In genomic region chr10:4121531-4122380, GRCh38 we compare ENCODE assay signal across 11 cellular contexts.
DNase-seq lines count a peak whose midpoint lies in the region; ATAC-seq and TF ChIP-seq lines count a peak whose summit lies in the region.
"Had no signal": no experiment of that assay in that cellular context is flagged by ENCODE, and none has a peak within 500 bp of the region (broad histone marks: within the 10 kb centered on the region; RNA-seq: fewer than 3 reads in every experiment).

No MANE protein-coding gene starts in this region.

- H3K9me3 ChIP-seq in IMR-90 (ENCODE audit: control insufficient read depth, insufficient read depth, low read length) (peaks cover 4% of the 10 kb centered on the region), mesenchymal stem cell (ENCODE audit: control insufficient read depth, low read length) (peaks cover 7% of the 10 kb centered on the region)

- in situ Hi-C loops in IMR-90 (cut with MboI; ENCODE audit: low sequenced_read_pairs): no loop called here

- H3K23ac ChIP-seq in IMR-90 (ENCODE audit: low read depth, low read length) (0 out of 2 replicates have a peak overlapping the region, but pooled peaks have one; percentile 8), mesenchymal stem cell (ENCODE audit: low read length in 2 of 2) (no peak overlapping the region)

- peak overlapping the region; percentile 34; the same call in 1 of the 2 replicates for H2BK20ac ChIP-seq in IMR-90 (ENCODE audit: low read depth, low read length)

- H3K4ac ChIP-seq in IMR-90 (ENCODE audit: low read depth, low read length): no peak overlapping the region
- H3K4ac ChIP-seq in mesenchymal stem cell (ENCODE audit: low read depth in 1 of 2, low read length in 2 of 2): peak overlapping the region in 1 of 2 experiments; percentile 24

- H3K79me1 ChIP-seq in IMR-90 (ENCODE audit: low read depth in 1 of 2, low read length in 2 of 2) (no peaks in the 10 kb centered on the region), mesenchymal stem cell (replicated peaks; ENCODE audit: low read length, poor library complexity, severe bottlenecking) (no peaks in the 10 kb centered on the region)

- no peaks in the 10 kb centered on the region for H4K20me1 ChIP-seq in IMR-90 (ENCODE audit: insufficient read depth, low read length)

- H2AFZ ChIP-seq in IMR-90 (replicated peaks; ENCODE audit: low read length, poor library complexity) (peak overlapping the region; percentile 82), mesenchymal stem cell (ENCODE audit: low read depth, low read length) (no peak overlapping the region)

- no peak for DNase-seq in IMR-90
- peak; percentile 36 for DNase-seq in mesenchymal stem cell
- DNase-seq in NCI-H446 treated with DMSO at 0.1 percent for 48 hours (lab: John Stamatoyannopoulos, UW): no peak
- DNase-seq in nucleus accumbens (lab: John Stamatoyannopoulos, UW): no peak
- no peak for DNase-seq in NCI-H146 (lab: John Stamatoyannopoulos, UW)
- no peak for DNase-seq in COLO668 (lab: John Stamatoyannopoulos, UW; ENCODE audit: unreplicated experiment)
- DNase-seq: activated CD4-positive, alpha-beta T cell treated with anti-CD3 and anti-CD28 coated beads for 4 hours; natural killer cell; NCI-H1436 had no signal

- POLR2A ChIA-PET in IMR-90 (lab: Charles Lee; ENCODE audit: unreplicated experiment): interaction anchor here (0.8 kb wide), 1 partner anchor 10 kb away, joined by 3 read pairs; no protein-coding TSS in a partner anchor

- H2AK9ac ChIP-seq in IMR-90 (replicated peaks; ENCODE audit: low read depth, low read length, poor library complexity): no peak overlapping the region

- H4K91ac ChIP-seq in IMR-90 (ENCODE audit: insufficient read depth, low read depth, low read length) (no peak overlapping the region), mesenchymal stem cell (ENCODE audit: low read length) (no peak overlapping the region)

- H3K4me1 ChIP-seq in IMR-90 (ENCODE audit: control insufficient read depth, insufficient read depth, low read length) (peaks cover 4% of the 10 kb centered on the region; the same call in 1 of the 2 replicates), mesenchymal stem cell (ENCODE audit: control insufficient read depth, insufficient read depth, low read depth, low read length) (no peaks in the 10 kb centered on the region)

- CTCF ChIA-PET in IMR-90 (lab: Yijun Ruan, JAX): no interaction called here

- dilution Hi-C loops in IMR-90 (cut with HindIII; ENCODE audit: low sequenced_read_pairs, unreplicated experiment): no loop called here

- WGBS in IMR-90 (ENCODE audit: extremely low coverage in 2 of 2, insufficient read length in 1 of 2), 2 experiments: 70% methylated on average over 2 of the region's 14 CpGs; no CpG with 5 or more reads in 1 of the 2 experiments
- WGBS in mesenchymal stem cell: 82% methylated on average over 9 of the region's 14 CpGs

- H2BK12ac ChIP-seq in mesenchymal stem cell (ENCODE audit: low read length in 2 of 2): peak overlapping the region in 1 of 2 experiments; percentile 51

- H3K4me3 ChIP-seq in IMR-90 (ENCODE audit: insufficient read depth, low read depth, low read length): no peak overlapping the region
- no peak overlapping the region for H3K4me3 ChIP-seq in mesenchymal stem cell (ENCODE audit: insufficient read depth in 1 of 2, low read depth in 1 of 2, low read length in 2 of 2)

- no TSS peak for BruUV-seq in IMR-90 (replicated peaks; lab: Mats Ljungman, UMichigan)

- H3K27me3 ChIP-seq in IMR-90 (ENCODE audit: control insufficient read depth, insufficient read depth, low read length): no peaks in the 10 kb centered on the region
- H3K27me3 ChIP-seq in mesenchymal stem cell (ENCODE audit: control insufficient read depth in 1 of 2, insufficient read depth in 1 of 2, low read length in 2 of 2): no peaks in the 10 kb centered on the region

- no peak overlapping the region for H4K5ac ChIP-seq in IMR-90 (ENCODE audit: low read depth, low read length)

- H3K4me2 ChIP-seq in IMR-90 (ENCODE audit: low read depth, low read length): no peak overlapping the region
- H3K4me2 ChIP-seq in mesenchymal stem cell (ENCODE audit: low read length, poor library complexity, severe bottlenecking): no peak overlapping the region

- intact Hi-C loops in IMR-90 (cut with micrococcal nuclease): no loop called here

- H2BK120ac ChIP-seq in IMR-90 (ENCODE audit: low read depth, low read length): peak overlapping the region; percentile 37; the same call in 1 of the 2 replicates
- no peak overlapping the region for H2BK120ac ChIP-seq in mesenchymal stem cell (ENCODE audit: low read depth, low read length)

- peaks cover 9% of the 10 kb centered on the region for H3K9me1 ChIP-seq in IMR-90 (ENCODE audit: insufficient read depth, low read length)

- H3K36me3 ChIP-seq in IMR-90 (ENCODE audit: control insufficient read depth, insufficient read depth, low read length) (no peaks in the 10 kb centered on the region), mesenchymal stem cell (ENCODE audit: control insufficient read depth in 1 of 2, insufficient read depth in 2 of 2, low read depth in 1 of 2, low read length in 2 of 2) (no peaks in the 10 kb centered on the region)

- H4K8ac ChIP-seq in IMR-90 (ENCODE audit: low read depth in 2 of 2, low read length in 2 of 2) (no peak overlapping the region), mesenchymal stem cell (ENCODE audit: low read length) (no peak overlapping the region)

- H2BK15ac ChIP-seq in IMR-90 (ENCODE audit: low read depth, low read length): no peak overlapping the region
- H2BK15ac ChIP-seq in mesenchymal stem cell (ENCODE audit: low read depth, poor library complexity, severe bottlenecking): no peak overlapping the region

- no peak overlapping the region for H3K18ac ChIP-seq in IMR-90 (ENCODE audit: low read depth, low read length)
- peak overlapping the region; percentile 37 to 88 for H3K18ac ChIP-seq in mesenchymal stem cell (ENCODE audit: low read depth in 1 of 2, low read length in 2 of 2)

- H3K14ac ChIP-seq in IMR-90 (replicated peaks; ENCODE audit: low read depth, low read length) (no peak overlapping the region), mesenchymal stem cell (ENCODE audit: low read length in 2 of 2) (no peak overlapping the region)

- H2BK5ac ChIP-seq in IMR-90 (ENCODE audit: low read depth, low read length, poor library complexity, severe bottlenecking): no peak overlapping the region
- H2BK5ac ChIP-seq in mesenchymal stem cell (ENCODE audit: low read depth, low read length, poor library complexity, severe bottlenecking): no peak overlapping the region

- H3K27ac ChIP-seq in IMR-90 (ENCODE audit: insufficient read depth, low read length): no peak overlapping the region
- no peak overlapping the region for H3K27ac ChIP-seq in mesenchymal stem cell (ENCODE audit: low read length, poor library complexity, severe bottlenecking)

- no peak for TF ChIP-seq RAD21 in IMR-90 (IDR thresholded peaks at IDR 0.05; ENCODE audit: low read length)

- no peak for TF ChIP-seq POLR2A in IMR-90 (IDR thresholded peaks at IDR 0.05; ENCODE audit: low read depth, low read length)

- no peak for TF ChIP-seq CTCF in IMR-90 (conservative IDR thresholded peaks at IDR 0.05; ENCODE audit: low read depth, low read length)

- H3K56ac ChIP-seq in IMR-90 (ENCODE audit: extremely low read depth, insufficient read depth, low read length): no peak overlapping the region

- H2AK5ac ChIP-seq in IMR-90 (ENCODE audit: low read depth, low read length): no peak overlapping the region
- no peak overlapping the region for H2AK5ac ChIP-seq in mesenchymal stem cell (ENCODE audit: low read length, severe bottlenecking)

- H3K9ac ChIP-seq in IMR-90 (ENCODE audit: low read depth, low read length) (no peak overlapping the region), mesenchymal stem cell (ENCODE audit: low read length) (no peak overlapping the region)

- peak; percentile 81 for ATAC-seq in GM18861 (IDR thresholded peaks at IDR 0.05; ENCODE audit: unreplicated experiment)
- ATAC-seq in GM21717 (IDR thresholded peaks at IDR 0.05; ENCODE audit: unreplicated experiment): peak; percentile 77
- ATAC-seq in IMR-90 (ENCODE audit: low read depth): no peak

TF ChIP-seq in IMR-90, 13 proteins besides CTCF, POLR2A, EP300 and RAD21:
- no peak for TF ChIP-seq RFX5 (IDR thresholded peaks at IDR 0.05; ENCODE audit: low read depth, low read length)
- TF ChIP-seq CHD1 (IDR thresholded peaks at IDR 0.05; ENCODE audit: low read depth, low read length): no peak
- TF ChIP-seq CEBPB (IDR thresholded peaks at IDR 0.05; ENCODE audit: low read depth, low read length): no peak
